ENCODE assay signal across 16 cellular contexts in genomic region chr4:73447701-73448100, GRCh38. TPM values are rescaled to one million over a fixed set of nuclear protein-coding genes. Genes with fewer than 3 reads are reported as not detected.
"Had no signal": no experiment of that assay in that cellular context is flagged by ENCODE, and none has a peak within 500 bp of the region (broad histone marks: within the 10 kb centered on the region; RNA-seq: fewer than 3 reads in every experiment).

No MANE protein-coding gene starts in this region.

- H3K9me3 Mint-ChIP-seq: activated naive CD4-positive, alpha-beta T cell treated with anti-CD3 and anti-CD28 coated beads, Interleukin-2, amount 10 ng/mL, durations not matched to agents 7 days and 5 days; activated T-helper 17 cell treated with anti-CD3 and anti-CD28 coated beads, Interleukin-2, amount 50 U/mL, for 72 hours; endodermal cell; nephron had no signal

- H3K4me3 Mint-ChIP-seq: activated naive CD4-positive, alpha-beta T cell treated with anti-CD3 and anti-CD28 coated beads, Interleukin-2, amount 10 ng/mL, durations not matched to agents 7 days and 5 days; activated T-helper 17 cell treated with anti-CD3 and anti-CD28 coated beads, Interleukin-2, amount 50 U/mL, for 72 hours; endodermal cell; nephron had no signal

- H3K27ac Mint-ChIP-seq: activated naive CD4-positive, alpha-beta T cell treated with anti-CD3 and anti-CD28 coated beads, Interleukin-2, amount 10 ng/mL, durations not matched to agents 7 days and 5 days; activated T-helper 17 cell treated with anti-CD3 and anti-CD28 coated beads, Interleukin-2, amount 50 U/mL, for 72 hours; endodermal cell; nephron had no signal

- H3K36me3 Mint-ChIP-seq: activated naive CD4-positive, alpha-beta T cell treated with anti-CD3 and anti-CD28 coated beads, Interleukin-2, amount 10 ng/mL, durations not matched to agents 7 days and 5 days had no signal

- H3K27me3 Mint-ChIP-seq: activated naive CD4-positive, alpha-beta T cell treated with anti-CD3 and anti-CD28 coated beads, Interleukin-2, amount 10 ng/mL, durations not matched to agents 7 days and 5 days had no signal

- DNase-seq: activated CD4-positive, alpha-beta T cell treated with anti-CD3 and anti-CD28 coated beads for 48 hours; activated naive CD4-positive, alpha-beta T cell treated with anti-CD3 and anti-CD28 coated beads, Interleukin-2, amount 10 ng/mL, durations not matched to agents 7 days and 5 days; adrenal gland; dermis blood vessel endothelial cell; endodermal cell; heart left ventricle; islet precursor cell; left ventricle myocardium inferior; mesenchymal stem cell; stimulated activated CD4-positive, alpha-beta T cell treated with anti-CD3 and anti-CD28 coated beads, Interleukin-2, amount 100 ng/mL, for 48 hours; stimulated activated naive CD4-positive, alpha-beta T cell treated with Interleukin-2 at 50 U/mL for 16 hours had no signal

- H3K4me1 Mint-ChIP-seq: activated naive CD4-positive, alpha-beta T cell treated with anti-CD3 and anti-CD28 coated beads, Interleukin-2, amount 10 ng/mL, durations not matched to agents 7 days and 5 days; activated T-helper 17 cell treated with anti-CD3 and anti-CD28 coated beads, Interleukin-2, amount 50 U/mL, for 72 hours had no signal

- H3K4me3 ChIP-seq: adrenal gland, heart left ventricle, left ventricle myocardium inferior had no signal

RNA-seq across cellular contexts. Expression of gene AFP, which starts 11.7 kb away (rescaled TPM):
- total RNA-seq: activated T-helper 17 cell treated with anti-CD3 and anti-CD28 coated beads, Interleukin-2, amount 50 U/mL, for 72 hours; dermis blood vessel endothelial cell; frontal cortex; heart left ventricle; left ventricle myocardium inferior; omental fat pad had no signal

RNA-seq across cellular contexts. Expression of gene AFM, which starts 33.8 kb away (rescaled TPM):
- total RNA-seq: activated T-helper 17 cell treated with anti-CD3 and anti-CD28 coated beads, Interleukin-2, amount 50 U/mL, for 72 hours; adrenal gland; cerebellum; dermis blood vessel endothelial cell; endodermal cell; frontal cortex; heart left ventricle; left ventricle myocardium inferior; omental fat pad had no signal

RNA-seq across cellular contexts. Expression of gene ALB, which starts 43.6 kb away (rescaled TPM):
- total RNA-seq: activated T-helper 17 cell treated with anti-CD3 and anti-CD28 coated beads, Interleukin-2, amount 50 U/mL, for 72 hours; dermis blood vessel endothelial cell; left ventricle myocardium inferior had no signal
